ENCODE assay signal across 28 cellular contexts in genomic region chr3:132488136-132488535, GRCh38.
"Had no signal": no experiment of that assay in that cellular context is flagged by ENCODE, and none has a peak within 500 bp of the region (broad histone marks: within the 10 kb centered on the region; RNA-seq: fewer than 3 reads in every experiment).

No MANE protein-coding gene starts in this region.

- H3K36me3 Mint-ChIP-seq: activated naive CD4-positive, alpha-beta T cell treated with anti-CD3 and anti-CD28 coated beads, Interleukin-2, amount 50 U/mL, for 72 hours had no signal

- H3K27ac ChIP-seq: ascending aorta, body of pancreas, SJSA1 had no signal

- H3K4me1 ChIP-seq: ascending aorta, body of pancreas, SJSA1 had no signal

- H3K9me3 Mint-ChIP-seq: activated naive CD4-positive, alpha-beta T cell treated with anti-CD3 and anti-CD28 coated beads, Interleukin-2, amount 50 U/mL, for 72 hours; activated naive CD8-positive, alpha-beta T cell treated with anti-CD3 and anti-CD28 coated beads, Interleukin-2, amount 50 U/mL, for 24 hours had no signal

- H3K27me3 Mint-ChIP-seq: activated naive CD8-positive, alpha-beta T cell treated with anti-CD3 and anti-CD28 coated beads, Interleukin-2, amount 50 U/mL, for 24 hours; T-helper 17 cell had no signal

- H3K4me3 ChIP-seq: ascending aorta, body of pancreas, SJSA1 had no signal

- ATAC-seq: activated CD4-positive, CD25-positive, alpha-beta regulatory T cell treated with anti-CD3 and anti-CD28 coated beads, Interleukin-2, amount 50 U/mL, for 24 hours; activated CD8-positive, alpha-beta T cell treated with anti-CD3 and anti-CD28 coated beads, Interleukin-2, amount 10 ng/mL, durations not matched to agents 7 days and 5 days; activated naive CD4-positive, alpha-beta T cell treated with anti-CD3 and anti-CD28 coated beads, Interleukin-2, amount 50 U/mL, for 72 hours; activated naive CD8-positive, alpha-beta T cell treated with anti-CD3 and anti-CD28 coated beads, Interleukin-2, amount 50 U/mL, for 24 hours; body of pancreas; PC-3; T-helper 17 cell had no signal

- DNase-seq: activated CD4-positive, alpha-beta T cell treated with anti-CD3 and anti-CD28 coated beads for 4 hours; activated CD8-positive, alpha-beta memory T cell treated with anti-CD3 and anti-CD28 coated beads, Interleukin-2, amount 50 U/mL, for 48 hours; activated CD8-positive, alpha-beta T cell treated with anti-CD3 and anti-CD28 coated beads, Interleukin-2, amount 10 ng/mL, durations not matched to agents 7 days and 5 days; activated naive CD4-positive, alpha-beta T cell; activated naive CD8-positive, alpha-beta T cell treated with anti-CD3 and anti-CD28 coated beads, Interleukin-2, amount 50 U/mL, for 24 hours; activated T-cell treated with anti-CD3 and anti-CD28 coated beads, Interleukin-2, amount 50 U/mL, for 1 hour; amniotic stem cell; body of pancreas; central memory CD4-positive, alpha-beta T cell; KG1; MV-4-11; NCI-H1092 treated with DMSO at 0.1 percent for 48 hours; NCI-H1417 treated with DMSO at 0.1 percent for 48 hours; NCI-H1694; NCI-H2029; NCI-H2107; NCI-H2171 treated with DMSO at 0.1 percent for 48 hours; NCI-H226; NCI-H526; PC-3; SHP77; T-helper 17 cell; T-helper 9 cell had no signal

- H3K27me3 ChIP-seq: ascending aorta, body of pancreas, SJSA1 had no signal

- FAIRE-seq: bronchial epithelial cell had no signal

- H3K27ac Mint-ChIP-seq: activated CD8-positive, alpha-beta T cell treated with anti-CD3 and anti-CD28 coated beads, Interleukin-2, amount 10 ng/mL, durations not matched to agents 7 days and 5 days; activated naive CD4-positive, alpha-beta T cell treated with anti-CD3 and anti-CD28 coated beads, Interleukin-2, amount 50 U/mL, for 72 hours; activated naive CD8-positive, alpha-beta T cell treated with anti-CD3 and anti-CD28 coated beads, Interleukin-2, amount 50 U/mL, for 24 hours; T-helper 17 cell had no signal

- H3K9me3 ChIP-seq: ascending aorta, body of pancreas, SJSA1 had no signal

- H3K4me3 Mint-ChIP-seq: activated CD8-positive, alpha-beta T cell treated with anti-CD3 and anti-CD28 coated beads, Interleukin-2, amount 10 ng/mL, durations not matched to agents 7 days and 5 days; activated naive CD8-positive, alpha-beta T cell treated with anti-CD3 and anti-CD28 coated beads, Interleukin-2, amount 50 U/mL, for 24 hours; T-helper 17 cell had no signal

- H3K4me1 Mint-ChIP-seq: T-helper 17 cell had no signal
